Comparison of ENCODE assay signal across 8 cellular contexts in genomic region chr11:69674267-69674885, GRCh38. TPM values are rescaled to one million over a fixed set of nuclear protein-coding genes. Genes with fewer than 3 reads are reported as not detected.
DNase-seq lines count a peak whose midpoint lies in the region; ATAC-seq and TF ChIP-seq lines count a peak whose summit lies in the region.

No MANE protein-coding gene starts in this region.

- no peak overlapping the region for H4K8ac ChIP-seq in neuronal stem cell (ENCODE audit: low read depth, low read length)

- peak; percentile 7 for ATAC-seq in HG02870 (IDR thresholded peaks at IDR 0.05; ENCODE audit: unreplicated experiment)

- peaks cover 7% of the 10 kb centered on the region for H3K36me3 ChIP-seq in BJ (ENCODE audit: control insufficient read depth, insufficient read depth, low read length)
- H3K36me3 ChIP-seq in esophagus squamous epithelium, result peaks cover 0 to 36% (median 0%) of the 10 kb centered on the region in 3 donors
- peaks cover 8 to 38% of the 10 kb centered on the region in 2 donors for H3K36me3 ChIP-seq in neuronal stem cell (replicated peaks in 1 of 2; ENCODE audit: control insufficient read depth in 2 of 2, insufficient read depth in 2 of 2, low read length in 2 of 2)

- no peak overlapping the region for H3K4ac ChIP-seq in neuronal stem cell (ENCODE audit: low read length)

- no peak overlapping the region for H2BK120ac ChIP-seq in neuronal stem cell (ENCODE audit: low read depth, low read length)

- no peak overlapping the region for H2BK5ac ChIP-seq in neuronal stem cell (ENCODE audit: low read length)

- intact Hi-C loops in esophagus squamous epithelium (cut with DNase I), result no loop called here

- no peak overlapping the region for H2BK15ac ChIP-seq in neuronal stem cell (ENCODE audit: low read length)

- peaks cover 16 to 43% (median 33%) of the 10 kb centered on the region in 3 donors for H3K4me1 ChIP-seq in esophagus squamous epithelium
- H3K4me1 ChIP-seq in neuronal stem cell (ENCODE audit: control insufficient read depth in 2 of 2, insufficient read depth in 1 of 2, low read depth in 1 of 2, low read length in 2 of 2), result peaks cover 5 to 8% of the 10 kb centered on the region in 2 donors

- H3K27me3 ChIP-seq in BJ (ENCODE audit: control insufficient read depth, insufficient read depth, low read length) (no peaks in the 10 kb centered on the region), esophagus squamous epithelium (no peaks in the 10 kb centered on the region), neuronal stem cell (ENCODE audit: control insufficient read depth in 3 of 3, insufficient read depth in 3 of 3, low read depth in 1 of 3, low read length in 3 of 3) (no peaks in the 10 kb centered on the region)

- no peak overlapping the region for H3K14ac ChIP-seq in neuronal stem cell (ENCODE audit: low read length)

- no peak for DNase-seq in BJ (ENCODE audit: low read depth)
- DNase-seq in activated CD4-positive, alpha-beta T cell treated with anti-CD3 and anti-CD28 coated beads for 48 hours, result peak; percentile 30
- no peak for DNase-seq in esophagus squamous epithelium (lab: John Stamatoyannopoulos, UW)
- no peak for DNase-seq in neuronal stem cell (ENCODE audit: low spot score)
- DNase-seq in Kasumi-1 (lab: John Stamatoyannopoulos, UW), result no peak
- DNase-seq in retina, result no peak
- no peak for DNase-seq in NCI-H774 (lab: John Stamatoyannopoulos, UW)

- no peak overlapping the region for H2AFZ ChIP-seq in neuronal stem cell (ENCODE audit: low read length)

- H2BK12ac ChIP-seq in neuronal stem cell (ENCODE audit: low read length), result no peak overlapping the region

- TF ChIP-seq CTCF in BJ (IDR thresholded peaks at IDR 0.05; ENCODE audit: insufficient read depth, low read depth, low read length) (no peak), esophagus squamous epithelium (IDR thresholded peaks at IDR 0.05) (no peak)

- WGBS in esophagus squamous epithelium, 2 donors, result 14 to 18% methylated on average over 12 to 17 of the region's 18 CpGs
- WGBS in neuronal stem cell (ENCODE audit: extremely low coverage in 2 of 2, insufficient read length in 2 of 2, insufficient replicate concordance in 1 of 2), 2 donors, result no CpG with 5 or more reads among the region's 18 CpGs

- CTCF ChIA-PET in BJ (lab: Yijun Ruan, JAX), result interaction anchor here (0.6 to 3.0 kb wide), 4 partner anchors 15 to 574 kb away, joined by 3 to 11 read pairs (median 3); no protein-coding TSS in a partner anchor

- POLR2A ChIA-PET in BJ (lab: Charles Lee), result no interaction called here

- H2AK5ac ChIP-seq in neuronal stem cell (ENCODE audit: low read depth, low read length), result no peak overlapping the region

- peak overlapping the region; percentile 86 for H3K4me2 ChIP-seq in neuronal stem cell (ENCODE audit: insufficient read depth, low read length, poor library complexity, severe bottlenecking)

- no peak overlapping the region for H4K91ac ChIP-seq in neuronal stem cell (ENCODE audit: low read depth, low read length, poor library complexity)

- peak overlapping the region; percentile 88 for H3K4me3 ChIP-seq in BJ (ENCODE audit: low read depth, low read length)
- peak overlapping the region; percentile 66 to 98 (median 74) for H3K4me3 ChIP-seq in esophagus squamous epithelium
- H3K4me3 ChIP-seq in neuronal stem cell (ENCODE audit: low read length in 2 of 2), result peak overlapping the region; percentile 81 to 95

- no peak overlapping the region for H3K23ac ChIP-seq in neuronal stem cell (ENCODE audit: low read depth, low read length, poor library complexity)

- peak overlapping the region; percentile 86 to 95 (median 90) for H3K27ac ChIP-seq in esophagus squamous epithelium
- H3K27ac ChIP-seq in neuronal stem cell (replicated peaks; ENCODE audit: low read length), result no peak overlapping the region

- TF ChIP-seq POLR2A in esophagus squamous epithelium (IDR thresholded peaks at IDR 0.05), result no peak

- H3K9me3 ChIP-seq in esophagus squamous epithelium, result no peaks in the 10 kb centered on the region
- H3K9me3 ChIP-seq in neuronal stem cell (replicated peaks in 1 of 2; ENCODE audit: control insufficient read depth in 2 of 2, insufficient read depth in 1 of 2, low read depth in 1 of 2, low read length in 2 of 2), result no peaks in the 10 kb centered on the region

- no peak overlapping the region for H3K18ac ChIP-seq in neuronal stem cell (ENCODE audit: low read length)

- peak overlapping the region; percentile 100 for H3K9ac ChIP-seq in neuronal stem cell (ENCODE audit: low read depth, low read length, poor library complexity)

- H3K79me1 ChIP-seq in neuronal stem cell (ENCODE audit: low read depth, low read length), result peaks cover 5% of the 10 kb centered on the region

RNA-seq across cellular contexts. Expression of gene LTO1, which starts 0.8 kb away (rescaled TPM):
- 13.7 and 14.5 TPM in 2 replicates for polyA plus RNA-seq in BJ (2011; rRNA removed)
- 6.7 and 7.5 TPM in 2 replicates for polyA minus RNA-seq in BJ (2011; rRNA and poly(A)+ RNA removed)
- total RNA-seq in esophagus squamous epithelium, result 10 to 100 TPM; 16.5 to 29.2 (median 19.3) TPM
- 13.6 TPM for polyA plus RNA-seq in neuronal stem cell (2013, experiment 1 of 2)
- polyA plus RNA-seq in neuronal stem cell (2013, experiment 2 of 2), result 13.3 TPM

RNA-seq across cellular contexts. Expression of gene FGF19, which starts 29.4 kb away (rescaled TPM):
- not detected in 2 replicates for polyA plus RNA-seq in BJ (2011; rRNA removed)
- polyA minus RNA-seq in BJ (2011; rRNA and poly(A)+ RNA removed), result not detected in 2 replicates
- not detected for total RNA-seq in esophagus squamous epithelium
- 0.20 TPM for polyA plus RNA-seq in neuronal stem cell (2013, experiment 1 of 2)
- 0.15 TPM for polyA plus RNA-seq in neuronal stem cell (2013, experiment 2 of 2)

RNA-seq across cellular contexts. Expression of gene CCND1, which starts 33.4 kb away (rescaled TPM):
- polyA plus RNA-seq in BJ (2011; rRNA removed), result 186 and 307 TPM in 2 replicates
- 448 and 688 TPM in 2 replicates for polyA minus RNA-seq in BJ (2011; rRNA and poly(A)+ RNA removed)
- total RNA-seq in esophagus squamous epithelium, result 100 to 1,000 TPM in 3 of 4 donors, 10 to 100 TPM in 1; 64.1 to 216 (median 145) TPM
- polyA plus RNA-seq in neuronal stem cell (2013, experiment 1 of 2), result 56.5 TPM
- polyA plus RNA-seq in neuronal stem cell (2013, experiment 2 of 2), result 57.8 TPM
